1 cellular context compared by ENCODE assay signal in the genomic region with DNA sequence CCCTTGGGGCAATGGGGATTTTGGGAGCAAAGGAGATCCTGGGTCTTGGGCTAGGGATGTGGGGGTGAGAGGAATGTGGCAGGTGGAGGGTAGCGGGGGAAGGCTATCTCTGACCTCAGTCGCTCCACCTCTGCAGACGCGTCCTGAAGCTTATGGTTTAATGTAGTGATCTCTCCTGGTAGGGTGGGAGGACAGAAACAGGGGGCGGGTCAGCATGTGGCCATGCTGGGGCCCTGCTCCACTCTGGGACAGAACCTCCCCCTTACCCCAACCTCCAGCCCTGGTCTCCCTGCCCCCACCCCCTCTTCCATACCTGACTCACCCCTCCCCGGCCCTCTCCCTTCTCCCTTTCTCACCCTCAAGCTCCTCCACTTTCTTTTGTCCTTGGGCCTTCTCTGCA.
TF ChIP-seq lines count a peak whose summit lies in the region.

No MANE protein-coding gene starts in this region.

TF ChIP-seq in endothelial cell of umbilical vein, 7 proteins besides CTCF, POLR2A, EP300 and RAD21:
- TF ChIP-seq GATA2 (IDR thresholded peaks at IDR 0.05; ENCODE audit: insufficient read depth, insufficient read length, low read depth, low read length) (no peak), MYC (IDR thresholded peaks at IDR 0.05; ENCODE audit: low read depth, low read length) (no peak), FOS (IDR thresholded peaks at IDR 0.05; ENCODE audit: borderline replicate concordance, insufficient read depth, low read length) (no peak), POLR2AphosphoS5 (IDR thresholded peaks at IDR 0.05; ENCODE audit: insufficient read depth, low read depth, low read length) (no peak), EZH2 (IDR thresholded peaks at IDR 0.05; ENCODE audit: borderline replicate concordance, low read depth, low read length, severe bottlenecking) (no peak), JUN (IDR thresholded peaks at IDR 0.05; ENCODE audit: borderline replicate concordance, insufficient read depth, insufficient read length, low read depth) (no peak)
- TF ChIP-seq, protein P1, sequence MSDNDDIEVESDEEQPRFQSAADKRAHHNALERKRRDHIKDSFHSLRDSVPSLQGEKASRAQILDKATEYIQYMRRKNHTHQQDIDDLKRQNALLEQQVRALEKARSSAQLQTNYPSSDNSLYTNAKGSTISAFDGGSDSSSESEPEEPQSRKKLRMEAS (IDR thresholded peaks at IDR 0.05; ENCODE audit: insufficient read depth, insufficient read length), result no peak
